8 cellular contexts compared by ENCODE assay signal in the genomic region with DNA sequence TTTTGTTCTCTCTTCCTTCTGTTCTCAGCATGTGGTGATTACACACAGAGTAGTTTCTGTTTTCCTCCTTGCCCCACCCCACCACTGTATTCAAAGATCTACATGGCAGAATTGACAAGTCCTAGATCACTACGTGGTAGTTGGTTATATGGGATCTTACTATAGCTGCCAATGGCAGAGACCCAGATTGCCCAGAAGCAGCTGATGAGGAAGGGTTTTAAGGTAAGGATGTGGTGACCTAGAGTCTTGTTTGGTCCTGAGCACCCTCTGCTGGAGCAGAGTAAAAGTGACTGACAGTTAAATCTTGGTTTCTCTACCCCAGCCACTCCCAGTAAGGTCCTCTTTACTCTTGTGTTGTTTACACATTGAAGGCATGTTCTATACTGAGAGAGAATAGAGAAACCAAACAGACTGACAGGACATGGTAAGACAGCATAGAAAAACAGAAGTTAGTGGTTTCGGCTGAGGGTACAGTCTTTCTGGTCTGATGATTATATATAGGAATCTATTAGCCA. TPM values are rescaled to one million over a fixed set of nuclear protein-coding genes. Genes with fewer than 3 reads are reported as not detected.
A peak's percentile ranks its signal among the peaks of the same experiment; 100 is the strongest.
DNase-seq lines count a peak whose midpoint lies in the region; ATAC-seq and TF ChIP-seq lines count a peak whose summit lies in the region.

No MANE protein-coding gene starts in this region.

- H3K9ac ChIP-seq in MM.1S (ENCODE audit: low read length), result peak overlapping the region; percentile 33; the same call in 1 of the 2 replicates

- no peaks in the 10 kb centered on the region for H3K9me3 Mint-ChIP-seq in activated CD4-positive, alpha-beta T cell treated with anti-CD3 and anti-CD28 coated beads, Interleukin-2, amount 10 ng/mL, durations not matched to agents 24 days and 14 days

- intact Hi-C loops in activated CD4-positive, alpha-beta T cell treated with anti-CD3 and anti-CD28 coated beads, Interleukin-2, amount 10 ng/mL, durations not matched to agents 24 days and 14 days (cut with micrococcal nuclease), result loop anchor here (1.0 to 2.0 kb wide), 2 partner anchors 27 to 371 kb away; partner anchors contain the start of gene AHCYL1
- intact Hi-C loops in sciatic nerve (cut with DNase I) (no loop called here), lower leg skin (cut with DNase I; ENCODE audit: low total_unique reads) (no loop called here)

- H3K27me3 Mint-ChIP-seq in activated CD4-positive, alpha-beta T cell treated with anti-CD3 and anti-CD28 coated beads, Interleukin-2, amount 10 ng/mL, durations not matched to agents 24 days and 14 days, result no peaks in the 10 kb centered on the region

- peak overlapping the region; percentile 31 for H3K27ac Mint-ChIP-seq in activated CD4-positive, alpha-beta T cell treated with anti-CD3 and anti-CD28 coated beads, Interleukin-2, amount 10 ng/mL, durations not matched to agents 24 days and 14 days

- H4K20me1 ChIP-seq in MM.1S (ENCODE audit: insufficient read depth, low read length), result no peaks in the 10 kb centered on the region

- H3K27ac ChIP-seq in C4-2B (no peak overlapping the region), MM.1S (ENCODE audit: low read length) (peak overlapping the region; percentile 77; the same call in 1 of the 2 replicates)

- DNase-seq in GM13977 (ENCODE audit: low spot score) (peak; percentile 77), MM.1S (peak; percentile 57), foreskin melanocyte (peak; percentile 80), sciatic nerve (ENCODE audit: low spot score) (no peak), lower leg skin (ENCODE audit: low spot score in 2 of 2) (no peak)
- DNase-seq in activated CD4-positive, alpha-beta T cell treated with anti-CD3 and anti-CD28 coated beads, Interleukin-2, amount 10 ng/mL, durations not matched to agents 24 days and 14 days, result peak; percentile 84

- TF ChIP-seq CTCF in C4-2B (conservative IDR thresholded peaks at IDR 0.05), result peak; percentile 69
- peak; percentile 62 for TF ChIP-seq CTCF in GM13977 (IDR thresholded peaks at IDR 0.05; ENCODE audit: extremely low read depth, insufficient read depth, missing control alignments)
- peak; percentile 46 for TF ChIP-seq CTCF in MM.1S (IDR thresholded peaks at IDR 0.05; ENCODE audit: low read length)
- TF ChIP-seq CTCF in lower leg skin (IDR thresholded peaks at IDR 0.05), result no peak

- no peaks in the 10 kb centered on the region for H3K9me2 ChIP-seq in MM.1S (replicated peaks; ENCODE audit: insufficient read depth, low read length)

- no peaks in the 10 kb centered on the region for H3K9me3 ChIP-seq in MM.1S (replicated peaks; ENCODE audit: insufficient read depth, low read length)

- peaks cover 15% of the 10 kb centered on the region for H3K4me1 ChIP-seq in MM.1S (ENCODE audit: low read length)

- peak overlapping the region; percentile 47; the same call in 1 of the 2 replicates for H3K4me2 ChIP-seq in MM.1S (ENCODE audit: low read depth, low read length)

- peak; percentile 96 for ATAC-seq in HG02623 (IDR thresholded peaks at IDR 0.05; ENCODE audit: unreplicated experiment)
- peak; percentile 81 for ATAC-seq in sciatic nerve

- H3K4me3 Mint-ChIP-seq in activated CD4-positive, alpha-beta T cell treated with anti-CD3 and anti-CD28 coated beads, Interleukin-2, amount 10 ng/mL, durations not matched to agents 24 days and 14 days, result no peak overlapping the region

- no peak for TF ChIP-seq POLR2A in lower leg skin (IDR thresholded peaks at IDR 0.05)

- H3K4me1 Mint-ChIP-seq in activated CD4-positive, alpha-beta T cell treated with anti-CD3 and anti-CD28 coated beads, Interleukin-2, amount 10 ng/mL, durations not matched to agents 24 days and 14 days, result peaks cover 10% of the 10 kb centered on the region

- in situ Hi-C loops in GM13977 (cut with MboI; ENCODE audit: low pct_unique_long_range_greater_than_20kb, low sequenced_read_pairs, unreplicated experiment), result no loop called here

- no peaks in the 10 kb centered on the region for H3K27me3 ChIP-seq in MM.1S (replicated peaks; ENCODE audit: insufficient read depth, low read length)

- no peaks in the 10 kb centered on the region for H3K36me3 ChIP-seq in MM.1S (replicated peaks; ENCODE audit: insufficient read depth, low read length)

- 46 to 53% methylated on average over 2 of the region's 2 CpGs for WGBS in lower leg skin, 2 donors

- no peaks in the 10 kb centered on the region for H3K79me2 ChIP-seq in MM.1S (ENCODE audit: low read length)

- peaks cover 55% of the 10 kb centered on the region for H3K36me3 Mint-ChIP-seq in activated CD4-positive, alpha-beta T cell treated with anti-CD3 and anti-CD28 coated beads, Interleukin-2, amount 10 ng/mL, durations not matched to agents 24 days and 14 days (ENCODE audit: low read depth)

- no peak overlapping the region for H2AFZ ChIP-seq in MM.1S (ENCODE audit: low read length)

- H3K4me3 ChIP-seq in MM.1S (ENCODE audit: low read length) (peak overlapping the region; percentile 12; the same call in 1 of the 2 replicates), lower leg skin (ENCODE audit: low read depth, poor library complexity, severe bottlenecking) (no peak overlapping the region)

- H3F3A ChIP-seq in MM.1S (ENCODE audit: insufficient read depth, low read length), result peaks cover 5% of the 10 kb centered on the region; the same call in 1 of the 2 replicates

RNA-seq across cellular contexts. Expression of gene STRIP1, which starts 22.8 kb away (rescaled TPM):
- 41.0 and 43.8 TPM in 2 replicates for total RNA-seq in activated CD4-positive, alpha-beta T cell treated with anti-CD3 and anti-CD28 coated beads, Interleukin-2, amount 10 ng/mL, durations not matched to agents 24 days and 14 days
- total RNA-seq in sciatic nerve (44.1 TPM), lower leg skin (10 to 100 TPM; 45.0 to 64.1 (median 50.9) TPM)

RNA-seq across cellular contexts. Expression of gene AHCYL1, which starts 27.0 kb away (rescaled TPM):
- 67.1 and 75.3 TPM in 2 replicates for total RNA-seq in activated CD4-positive, alpha-beta T cell treated with anti-CD3 and anti-CD28 coated beads, Interleukin-2, amount 10 ng/mL, durations not matched to agents 24 days and 14 days
- total RNA-seq in sciatic nerve (71.3 TPM), lower leg skin (10 to 100 TPM; 42.3 to 54.4 (median 47.8) TPM)

RNA-seq across cellular contexts. Expression of gene ALX3, which starts 58.9 kb away (rescaled TPM):
- not detected in 2 replicates for total RNA-seq in activated CD4-positive, alpha-beta T cell treated with anti-CD3 and anti-CD28 coated beads, Interleukin-2, amount 10 ng/mL, durations not matched to agents 24 days and 14 days
- total RNA-seq in sciatic nerve (not detected), lower leg skin (under 1 TPM in 1 of 4 donors, not detected in 3; 0.52 TPM)

Comparison
In these comparisons a context has a peak if more than half of its experiments do, and no peak if none do; other contexts are left out.
1. CTCF ChIP-seq: peak in C4-2B (single experiment), GM13977 (single experiment) and MM.1S (single experiment); none in lower leg skin (0 of 3).
2. DNase-seq: peak in GM13977 (single experiment), MM.1S (single experiment), activated CD4-positive, alpha-beta T cell treated with anti-CD3 and anti-CD28 coated beads, Interleukin-2, amount 10 ng/mL, durations not matched to agents 24 days and 14 days (single experiment) and foreskin melanocyte (single experiment); none in sciatic nerve (single experiment) and lower leg skin (0 of 2).